In genomic region chr1:26853156-26853555, GRCh38 we compare ENCODE assay signal across 8 cellular contexts. TPM values are rescaled to one million over a fixed set of nuclear protein-coding genes. Genes with fewer than 3 reads are reported as not detected.
DNase-seq lines count a peak whose midpoint lies in the region; ATAC-seq and TF ChIP-seq lines count a peak whose summit lies in the region.

No MANE protein-coding gene starts in this region.

- H3K4me1 ChIP-seq in SK-N-SH (ENCODE audit: control insufficient read depth in 1 of 2, insufficient read depth in 2 of 2, low read depth in 1 of 2, low read length in 1 of 2) (peaks cover 0 to 8% of the 10 kb centered on the region in 2 experiments; a peak in 2 of 4 replicates), psoas muscle (no peaks in the 10 kb centered on the region), aorta (ENCODE audit: control insufficient read depth in 1 of 2, insufficient read depth in 2 of 2, low read length in 2 of 2) (no peaks in the 10 kb centered on the region)

- H3K27me3 Mint-ChIP-seq in activated naive CD4-positive, alpha-beta T cell treated with anti-CD3 and anti-CD28 coated beads, Interleukin-2, amount 10 ng/mL, durations not matched to agents 7 days and 5 days, result no peaks in the 10 kb centered on the region

- TF ChIP-seq CTCF in LNCaP clone FGC (IDR thresholded peaks at IDR 0.05; ENCODE audit: control insufficient read depth, extremely low read depth, insufficient read depth), result peak; percentile 79
- TF ChIP-seq CTCF in SK-N-SH (IDR thresholded peaks at IDR 0.05), result peak; percentile 82
- peak; percentile 83 for TF ChIP-seq CTCF in psoas muscle (IDR thresholded peaks at IDR 0.05)

- no peak overlapping the region for H3K4me3 Mint-ChIP-seq in activated naive CD4-positive, alpha-beta T cell treated with anti-CD3 and anti-CD28 coated beads, Interleukin-2, amount 10 ng/mL, durations not matched to agents 7 days and 5 days

- H3K9me2 ChIP-seq in SK-N-SH, result no peaks in the 10 kb centered on the region

- no peaks in the 10 kb centered on the region for H4K20me1 ChIP-seq in SK-N-SH (ENCODE audit: insufficient read depth)

- DNase-seq in EH (ENCODE audit: low read depth), result peak; percentile 89
- no peak for DNase-seq in LNCaP clone FGC (ENCODE audit: low read depth)
- DNase-seq in SK-N-SH, result peak; percentile 91
- peak; percentile 88 for DNase-seq in activated naive CD4-positive, alpha-beta T cell treated with anti-CD3 and anti-CD28 coated beads, Interleukin-2, amount 10 ng/mL, durations not matched to agents 7 days and 5 days
- peak; percentile 75 to 96 (median 89) for DNase-seq in head of caudate nucleus
- DNase-seq in psoas muscle, result peak; percentile 87 to 93
- peak; percentile 93 to 96 for DNase-seq in aorta

- H3K4me1 Mint-ChIP-seq in activated naive CD4-positive, alpha-beta T cell treated with anti-CD3 and anti-CD28 coated beads, Interleukin-2, amount 10 ng/mL, durations not matched to agents 7 days and 5 days, result no peaks in the 10 kb centered on the region

- intact Hi-C loops in head of caudate nucleus (cut with DNase I), result no loop called here
- intact Hi-C loops in psoas muscle (cut with DNase I), result loop anchor here (1.0 to 5.0 kb wide), 3 partner anchors 26 to 39 kb away; partner anchors contain the start of gene GPN2 (in 1 of the 2)
- intact Hi-C loops in aorta (cut with DNase I), result loop anchor here (1.0 kb wide), 2 partner anchors 23 to 25 kb away; no protein-coding TSS in a partner anchor

- ATAC-seq in psoas muscle (peak; percentile 92 to 98 (median 96)), aorta (ENCODE audit: low FRiP score) (peak; percentile 81), HG02642 (IDR thresholded peaks at IDR 0.05; ENCODE audit: poor library complexity, unreplicated experiment) (no peak)

- no peak for TF ChIP-seq EP300 in SK-N-SH (IDR thresholded peaks at IDR 0.05; ENCODE audit: borderline replicate concordance in 1 of 2, low read depth in 1 of 2, low read length in 1 of 2)

- 42% methylated on average over 3 of the region's 3 CpGs for whole genome bisulfite sequencing in SK-N-SH (ENCODE audit: low lambda C conversion rate)
- WGBS in psoas muscle, 3 donors, result 11 to 25% (median 18%) methylated on average over 3 of the region's 3 CpGs
- WGBS in aorta, 2 donors, result 6% methylated on average over 3 of the region's 3 CpGs

- POLR2A ChIA-PET in SK-N-SH (lab: Yijun Ruan, JAX), result no interaction called here

- H3K79me2 ChIP-seq in SK-N-SH (ENCODE audit: insufficient read depth), result no peaks in the 10 kb centered on the region

- H3K36me3 ChIP-seq in SK-N-SH (replicated peaks in 1 of 2; ENCODE audit: control insufficient read depth in 1 of 2, insufficient read depth in 2 of 2, low read length in 1 of 2) (peaks cover 21 to 62% of the 10 kb centered on the region in 2 experiments), psoas muscle (ENCODE audit: insufficient read depth in 1 of 2, low read depth in 1 of 2) (peaks cover 5 to 84% of the 10 kb centered on the region in 2 donors), aorta (ENCODE audit: control insufficient read depth in 1 of 2, insufficient read depth in 2 of 2, low read length in 1 of 2) (peaks cover 0 to 7% of the 10 kb centered on the region in 2 donors)

- H3K9me3 ChIP-seq in SK-N-SH (no peaks in the 10 kb centered on the region), psoas muscle (no peaks in the 10 kb centered on the region), aorta (ENCODE audit: control insufficient read depth, low read length) (no peaks in the 10 kb centered on the region)

- H3K27me3 ChIP-seq in SK-N-SH (ENCODE audit: insufficient read depth) (no peaks in the 10 kb centered on the region), psoas muscle (ENCODE audit: insufficient read depth in 3 of 3, low read length in 2 of 3) (no peaks in the 10 kb centered on the region), aorta (ENCODE audit: control insufficient read depth in 1 of 2, insufficient read depth in 2 of 2, low read length in 1 of 2) (no peaks in the 10 kb centered on the region)

- H3K4me2 ChIP-seq in SK-N-SH, result no peak overlapping the region

- H3K9ac ChIP-seq in SK-N-SH, result no peak overlapping the region

- no peak overlapping the region for H3K27ac ChIP-seq in SK-N-SH (ENCODE audit: low read depth in 2 of 2, low read length in 1 of 2)
- peak overlapping the region; percentile 43 for H3K27ac ChIP-seq in psoas muscle
- H3K27ac ChIP-seq in aorta (ENCODE audit: low read depth in 1 of 2, low read length in 2 of 2), result no peak overlapping the region

- H3K27ac Mint-ChIP-seq in activated naive CD4-positive, alpha-beta T cell treated with anti-CD3 and anti-CD28 coated beads, Interleukin-2, amount 10 ng/mL, durations not matched to agents 7 days and 5 days, result no peak overlapping the region

- peak; percentile 74 for TF ChIP-seq RAD21 in SK-N-SH (IDR thresholded peaks at IDR 0.05; ENCODE audit: low read length)

- H3F3A ChIP-seq in SK-N-SH (replicated peaks; ENCODE audit: insufficient read depth), result peaks cover 7% of the 10 kb centered on the region

- H3K36me3 Mint-ChIP-seq in activated naive CD4-positive, alpha-beta T cell treated with anti-CD3 and anti-CD28 coated beads, Interleukin-2, amount 10 ng/mL, durations not matched to agents 7 days and 5 days, result peaks cover 46% of the 10 kb centered on the region

- no peak overlapping the region for H3K4me3 ChIP-seq in LNCaP clone FGC (ENCODE audit: low read depth, low read length)
- no peak overlapping the region for H3K4me3 ChIP-seq in SK-N-SH (ENCODE audit: low read depth in 2 of 2, low read length in 1 of 2)
- H3K4me3 ChIP-seq in psoas muscle, result no peak overlapping the region
- no peak overlapping the region for H3K4me3 ChIP-seq in aorta (ENCODE audit: low read length in 2 of 2)

- CTCF ChIA-PET in SK-N-SH (lab: Yijun Ruan, JAX), result interaction anchor here (1.0 to 1.7 kb wide), 5 partner anchors 8 to 64 kb away, joined by 3 to 5 read pairs (median 4); partner anchors contain the start of gene GPATCH3
- CTCF ChIA-PET in activated naive CD4-positive, alpha-beta T cell treated with anti-CD3 and anti-CD28 coated beads, Interleukin-2, amount 10 ng/mL, durations not matched to agents 7 days and 5 days (lab: Charles Lee), result interaction anchor here (0.6 kb wide), 1 partner anchor 36 kb away, joined by 3 read pairs; no protein-coding TSS in a partner anchor

- no peak overlapping the region for H2AFZ ChIP-seq in SK-N-SH (ENCODE audit: low read depth)

- H3K9me3 Mint-ChIP-seq in activated naive CD4-positive, alpha-beta T cell treated with anti-CD3 and anti-CD28 coated beads, Interleukin-2, amount 10 ng/mL, durations not matched to agents 7 days and 5 days, result no peaks in the 10 kb centered on the region

TF ChIP-seq in SK-N-SH, 30 proteins besides CTCF, POLR2A, EP300 and RAD21:
- TF ChIP-seq YY1 (IDR thresholded peaks at IDR 0.05; ENCODE audit: low read depth), result no peak
- no peak for TF ChIP-seq NFIC (IDR thresholded peaks at IDR 0.05; ENCODE audit: borderline replicate concordance)
- TF ChIP-seq MAX (IDR thresholded peaks at IDR 0.05; ENCODE audit: low read depth), result no peak
- TF ChIP-seq SMC3 (IDR thresholded peaks at IDR 0.05; ENCODE audit: low read depth, low read length), result peak; percentile 84
- TF ChIP-seq FOSL2 (IDR thresholded peaks at IDR 0.05; ENCODE audit: borderline replicate concordance, low read depth), result no peak

RNA-seq across cellular contexts. Expression of gene SFN, which starts 9.8 kb away (rescaled TPM):
- polyA plus RNA-seq in SK-N-SH (2012; rRNA removed) (0.18 and 0.23 TPM in 2 replicates), psoas muscle (under 1 TPM; 0.05 to 0.35 (median 0.21) TPM), aorta (10 to 100 TPM in 1 of 2 donors, 1 to 10 TPM in 1; 3.3 to 18.3 TPM)
- polyA plus RNA-seq in SK-N-SH (2012; cell fraction: cytosol; rRNA removed), result 0.03 and 0.06 TPM in 2 replicates
- polyA plus RNA-seq in SK-N-SH (2012; cell fraction: nucleus; rRNA removed), result 1.1 and 1.3 TPM in 2 replicates
- total RNA-seq in psoas muscle (10 to 100 TPM in 1 of 4 donors, under 1 TPM in 3; 0.17 to 26.7 (median 0.55) TPM), aorta (1 to 10 TPM; 3.7 to 7.6 TPM)

RNA-seq across cellular contexts. Expression of gene ZDHHC18, which starts 26.7 kb away (rescaled TPM):
- polyA plus RNA-seq in SK-N-SH (2012; rRNA removed) (33.0 and 35.3 TPM in 2 replicates), psoas muscle (10 to 100 TPM in 1 of 3 donors, 1 to 10 TPM in 2; 7.7 to 11.3 (median 9.6) TPM), aorta (1 to 10 TPM; 8.0 to 8.2 TPM)
- polyA plus RNA-seq in SK-N-SH (2012; cell fraction: cytosol; rRNA removed), result 16.3 and 25.5 TPM in 2 replicates
- polyA plus RNA-seq in SK-N-SH (2012; cell fraction: nucleus; rRNA removed), result 54.3 and 58.6 TPM in 2 replicates
- total RNA-seq in psoas muscle (10 to 100 TPM in 3 of 4 donors, 1 to 10 TPM in 1; 9.9 to 16.9 (median 12.5) TPM), aorta (10 to 100 TPM; 18.0 to 21.4 TPM)

RNA-seq across cellular contexts. Expression of gene GPN2, which starts 36.9 kb away (rescaled TPM):
- polyA plus RNA-seq in SK-N-SH (2012; rRNA removed) (20.6 and 24.0 TPM in 2 replicates), psoas muscle (10 to 100 TPM; 19.2 to 34.0 (median 19.4) TPM), aorta (10 to 100 TPM; 12.1 to 20.7 TPM)
- 12.4 and 12.8 TPM in 2 replicates for polyA plus RNA-seq in SK-N-SH (2012; cell fraction: cytosol; rRNA removed)
- polyA plus RNA-seq in SK-N-SH (2012; cell fraction: nucleus; rRNA removed), result 52.1 and 56.1 TPM in 2 replicates
- total RNA-seq in psoas muscle (10 to 100 TPM; 18.3 to 35.9 (median 25.6) TPM), aorta (10 to 100 TPM; 17.7 to 19.6 TPM)

RNA-seq across cellular contexts. Expression of gene GPATCH3, which starts 47.1 kb away (rescaled TPM):
- polyA plus RNA-seq in SK-N-SH (2012; rRNA removed) (9.1 and 11.1 TPM in 2 replicates), psoas muscle (10 to 100 TPM; 13.7 to 31.8 (median 17.8) TPM), aorta (10 to 100 TPM in 1 of 2 donors, 1 to 10 TPM in 1; 7.5 to 16.4 TPM)
- 6.8 and 7.1 TPM in 2 replicates for polyA plus RNA-seq in SK-N-SH (2012; cell fraction: cytosol; rRNA removed)
- 19.0 and 21.5 TPM in 2 replicates for polyA plus RNA-seq in SK-N-SH (2012; cell fraction: nucleus; rRNA removed)
- total RNA-seq in psoas muscle (10 to 100 TPM; 10.7 to 22.9 (median 12.1) TPM), aorta (10 to 100 TPM in 1 of 2 donors, 1 to 10 TPM in 1; 9.7 to 12.7 TPM)
